Comparison of ENCODE assay signal across 8 cellular contexts in the genomic region with DNA sequence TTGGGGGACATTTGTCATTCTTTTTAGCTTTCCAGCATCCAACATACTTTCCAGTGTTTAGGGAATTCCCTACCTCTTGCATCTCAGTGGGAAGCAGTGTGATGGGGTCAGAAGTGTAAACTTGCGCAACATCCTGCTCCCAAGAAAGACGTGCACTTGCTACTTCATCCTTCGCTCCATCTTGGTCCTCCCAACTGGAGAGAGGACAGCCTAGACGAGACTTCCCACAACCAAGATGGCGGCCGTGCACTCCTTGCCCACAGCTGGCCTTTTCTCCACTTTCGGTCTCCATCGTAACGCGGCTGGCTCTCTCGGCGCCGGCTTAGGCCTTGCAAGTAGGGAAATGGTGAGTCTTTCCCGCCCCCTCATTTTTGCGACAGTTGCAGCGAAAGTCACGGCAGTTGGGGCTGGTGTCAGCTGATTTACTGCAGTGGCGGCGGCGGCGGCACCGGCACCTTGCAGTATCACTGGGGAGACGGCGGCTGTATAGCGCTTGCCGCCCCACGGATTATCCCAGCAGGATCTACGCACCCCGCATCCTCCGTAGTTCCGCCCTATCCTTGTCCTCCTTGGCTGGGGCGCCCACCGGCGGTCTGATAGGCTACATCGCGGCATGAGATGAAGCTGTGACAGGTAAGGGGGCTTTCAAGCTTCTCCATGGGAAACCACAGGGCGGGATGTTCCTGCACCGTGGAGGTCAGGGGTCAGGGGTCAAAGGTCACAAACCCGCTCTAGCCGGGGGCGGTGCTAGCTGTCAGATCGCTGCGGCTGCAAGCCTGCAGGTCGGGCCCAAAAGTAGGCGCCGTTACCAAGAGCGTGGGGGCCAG. TPM values are rescaled to one million over a fixed set of nuclear protein-coding genes. Genes with fewer than 3 reads are reported as not detected.
DNase-seq lines count a peak whose midpoint lies in the region; ATAC-seq and TF ChIP-seq lines count a peak whose summit lies in the region.

A gene (plus strand): TSS at position 416 of the 827 bp plus-strand sequence. CDS start 21,157 bp downstream, outside the sequence.

- H3K9me2 ChIP-seq in SK-N-SH, result no peaks in the 10 kb centered on the region

- H3K27me3 ChIP-seq in SK-N-SH (ENCODE audit: insufficient read depth), result no peaks in the 10 kb centered on the region

- DNase-seq in GM04504 (ENCODE audit: low read depth), result peak; percentile 97
- DNase-seq in NCI-H1048 (lab: John Stamatoyannopoulos, UW), result peak; percentile 94
- peak; percentile 82 for DNase-seq in SK-N-SH
- DNase-seq in activated naive CD4-positive, alpha-beta T cell treated with anti-CD3 and anti-CD28 coated beads, Interleukin-2, amount 50 U/mL, for 16 hours, result peak; percentile 95
- peak; percentile 86 for DNase-seq in germinal center (ENCODE audit: low spot score)
- peak; percentile 91 for DNase-seq in non-pigmented ciliary epithelial cell (ENCODE audit: low read depth)
- peak; percentile 98 for DNase-seq in superior temporal gyrus (ENCODE audit: extremely low spot score)

- 0 out of 2 replicates have a peak, but pooled peaks have one; percentile 16 for TF ChIP-seq CTCF in SK-N-SH (IDR thresholded peaks at IDR 0.05)

- H3K27ac ChIP-seq in SK-N-SH (ENCODE audit: low read depth in 2 of 2, low read length in 1 of 2), result peak within 1 kb of the TSS; percentile 55 to 83; a peak in 3 of 4 replicates

- H3K9ac ChIP-seq in SK-N-SH, result peak within 1 kb of the TSS; percentile 62

- H3K9me3 ChIP-seq in SK-N-SH, result no peaks in the 10 kb centered on the region

- no peaks in the 10 kb centered on the region for H3K36me3 ChIP-seq in SK-N-SH (replicated peaks in 1 of 2; ENCODE audit: control insufficient read depth in 1 of 2, insufficient read depth in 2 of 2, low read length in 1 of 2)

- H3F3A ChIP-seq in SK-N-SH (replicated peaks; ENCODE audit: insufficient read depth), result no peaks in the 10 kb centered on the region

- TF ChIP-seq EP300 in SK-N-SH (IDR thresholded peaks at IDR 0.05; ENCODE audit: borderline replicate concordance in 1 of 2, low read depth in 1 of 2, low read length in 1 of 2), result no peak

- H3K79me2 ChIP-seq in SK-N-SH (ENCODE audit: insufficient read depth), result peaks cover 48% of the 10 kb centered on the region

- POLR2A ChIA-PET in SK-N-SH (lab: Yijun Ruan, JAX), result interaction anchor here (0.8 to 2.7 kb wide), 2 partner anchors 9 to 13 kb away, joined by 3 to 10 read pairs; a partner anchor contains a TSS

- CTCF ChIA-PET in SK-N-SH (lab: Yijun Ruan, JAX), result interaction anchor here (0.6 to 2.4 kb wide), 4 partner anchors 10 to 714 kb away, joined by 3 to 15 read pairs (median 6); no protein-coding TSS in a partner anchor

- H3K4me1 ChIP-seq in SK-N-SH (ENCODE audit: control insufficient read depth in 1 of 2, insufficient read depth in 2 of 2, low read depth in 1 of 2, low read length in 1 of 2), result peaks cover 0 to 13% of the 10 kb centered on the region in 2 experiments; a peak in 2 of 4 replicates

- H2AFZ ChIP-seq in SK-N-SH (ENCODE audit: low read depth), result peak within 1 kb of the TSS; percentile 98

- WGBS in SK-N-SH (ENCODE audit: low lambda C conversion rate), result 2% methylated on average over 33 of the region's 47 CpGs

- H3K4me3 ChIP-seq in SK-N-SH (ENCODE audit: low read depth in 2 of 2, low read length in 1 of 2), result peak within 1 kb of the TSS; percentile 84 to 96

- peak; percentile 99 for ATAC-seq in HG02571 (IDR thresholded peaks at IDR 0.05; ENCODE audit: unreplicated experiment)

- H4K20me1 ChIP-seq in SK-N-SH (ENCODE audit: insufficient read depth), result no peaks in the 10 kb centered on the region

- peak within 1 kb of the TSS; percentile 89 for H3K4me2 ChIP-seq in SK-N-SH

- no peak for TF ChIP-seq RAD21 in SK-N-SH (IDR thresholded peaks at IDR 0.05; ENCODE audit: low read length)

TF ChIP-seq in SK-N-SH, 30 proteins besides CTCF, POLR2A, EP300 and RAD21:
- TF ChIP-seq MEF2A (IDR thresholded peaks at IDR 0.05; ENCODE audit: borderline replicate concordance, low read depth) (no peak), TCF12 (IDR thresholded peaks at IDR 0.05) (no peak), RXRA (IDR thresholded peaks at IDR 0.05; ENCODE audit: borderline replicate concordance, low read depth) (no peak), GATA2 (CRISPR knock-in tag; IDR thresholded peaks at IDR 0.05) (peak; percentile 49), NRF1 (IDR thresholded peaks at IDR 0.05; ENCODE audit: low read depth, low read length) (no peak), RCOR1 (IDR thresholded peaks at IDR 0.05; ENCODE audit: low read length) (peak; percentile 30; the same call in 1 of the 2 replicates), FOXM1 (IDR thresholded peaks at IDR 0.05; ENCODE audit: low read depth) (no peak), TAF1 (IDR thresholded peaks at IDR 0.05; ENCODE audit: borderline replicate concordance, low read depth, low read length) (peak; percentile 55), SIN3A (IDR thresholded peaks at IDR 0.05; ENCODE audit: borderline replicate concordance, low read depth, low read length) (peak; percentile 63; the same call in 1 of the 2 replicates), POLR2AphosphoS5 (IDR thresholded peaks at IDR 0.05; ENCODE audit: low read depth, low read length) (peak; percentile 73), GABPA (IDR thresholded peaks at IDR 0.05; ENCODE audit: low read depth) (peak; percentile 54), CHD2 (IDR thresholded peaks at IDR 0.05; ENCODE audit: low read length, partially characterized antibody) (peak; percentile 48), YY1 (IDR thresholded peaks at IDR 0.05; ENCODE audit: low read depth) (peak; percentile 98), TEAD4 (IDR thresholded peaks at IDR 0.05; ENCODE audit: borderline replicate concordance, insufficient read depth) (no peak), MXI1 (IDR thresholded peaks at IDR 0.05; ENCODE audit: low read depth, low read length) (peak; percentile 86)
- TF ChIP-seq, protein P1, sequence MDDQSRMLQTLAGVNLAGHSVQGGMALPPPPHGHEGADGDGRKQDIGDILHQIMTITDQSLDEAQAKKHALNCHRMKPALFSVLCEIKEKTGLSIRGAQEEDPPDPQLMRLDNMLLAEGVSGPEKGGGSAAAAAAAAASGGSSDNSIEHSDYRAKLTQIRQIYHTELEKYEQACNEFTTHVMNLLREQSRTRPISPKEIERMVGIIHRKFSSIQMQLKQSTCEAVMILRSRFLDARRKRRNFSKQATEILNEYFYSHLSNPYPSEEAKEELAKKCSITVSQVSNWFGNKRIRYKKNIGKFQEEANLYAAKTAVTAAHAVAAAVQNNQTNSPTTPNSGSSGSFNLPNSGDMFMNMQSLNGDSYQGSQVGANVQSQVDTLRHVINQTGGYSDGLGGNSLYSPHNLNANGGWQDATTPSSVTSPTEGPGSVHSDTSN (IDR thresholded peaks at IDR 0.05), result peak; percentile 46; the same call in 1 of the 2 replicates
- TF ChIP-seq, protein P2, sequence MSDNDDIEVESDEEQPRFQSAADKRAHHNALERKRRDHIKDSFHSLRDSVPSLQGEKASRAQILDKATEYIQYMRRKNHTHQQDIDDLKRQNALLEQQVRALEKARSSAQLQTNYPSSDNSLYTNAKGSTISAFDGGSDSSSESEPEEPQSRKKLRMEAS (IDR thresholded peaks at IDR 0.05; ENCODE audit: low read depth), result peak; percentile 51; the same call in 1 of the 2 replicates
- TF ChIP-seq, protein P3, sequence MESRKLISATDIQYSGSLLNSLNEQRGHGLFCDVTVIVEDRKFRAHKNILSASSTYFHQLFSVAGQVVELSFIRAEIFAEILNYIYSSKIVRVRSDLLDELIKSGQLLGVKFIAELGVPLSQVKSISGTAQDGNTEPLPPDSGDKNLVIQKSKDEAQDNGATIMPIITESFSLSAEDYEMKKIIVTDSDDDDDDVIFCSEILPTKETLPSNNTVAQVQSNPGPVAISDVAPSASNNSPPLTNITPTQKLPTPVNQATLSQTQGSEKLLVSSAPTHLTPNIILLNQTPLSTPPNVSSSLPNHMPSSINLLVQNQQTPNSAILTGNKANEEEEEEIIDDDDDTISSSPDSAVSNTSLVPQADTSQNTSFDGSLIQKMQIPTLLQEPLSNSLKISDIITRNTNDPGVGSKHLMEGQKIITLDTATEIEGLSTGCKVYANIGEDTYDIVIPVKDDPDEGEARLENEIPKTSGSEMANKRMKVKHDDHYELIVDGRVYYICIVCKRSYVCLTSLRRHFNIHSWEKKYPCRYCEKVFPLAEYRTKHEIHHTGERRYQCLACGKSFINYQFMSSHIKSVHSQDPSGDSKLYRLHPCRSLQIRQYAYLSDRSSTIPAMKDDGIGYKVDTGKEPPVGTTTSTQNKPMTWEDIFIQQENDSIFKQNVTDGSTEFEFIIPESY (IDR thresholded peaks at IDR 0.05; ENCODE audit: borderline replicate concordance, low read depth), result peak; percentile 76; the same call in 1 of the 2 replicates
- TF ChIP-seq, protein P4, sequence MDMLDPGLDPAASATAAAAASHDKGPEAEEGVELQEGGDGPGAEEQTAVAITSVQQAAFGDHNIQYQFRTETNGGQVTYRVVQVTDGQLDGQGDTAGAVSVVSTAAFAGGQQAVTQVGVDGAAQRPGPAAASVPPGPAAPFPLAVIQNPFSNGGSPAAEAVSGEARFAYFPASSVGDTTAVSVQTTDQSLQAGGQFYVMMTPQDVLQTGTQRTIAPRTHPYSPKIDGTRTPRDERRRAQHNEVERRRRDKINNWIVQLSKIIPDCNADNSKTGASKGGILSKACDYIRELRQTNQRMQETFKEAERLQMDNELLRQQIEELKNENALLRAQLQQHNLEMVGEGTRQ (IDR thresholded peaks at IDR 0.05; ENCODE audit: borderline replicate concordance, low read depth, low read length), result no peak; the same call in 1 of the 2 replicates
- TF ChIP-seq, protein P5, sequence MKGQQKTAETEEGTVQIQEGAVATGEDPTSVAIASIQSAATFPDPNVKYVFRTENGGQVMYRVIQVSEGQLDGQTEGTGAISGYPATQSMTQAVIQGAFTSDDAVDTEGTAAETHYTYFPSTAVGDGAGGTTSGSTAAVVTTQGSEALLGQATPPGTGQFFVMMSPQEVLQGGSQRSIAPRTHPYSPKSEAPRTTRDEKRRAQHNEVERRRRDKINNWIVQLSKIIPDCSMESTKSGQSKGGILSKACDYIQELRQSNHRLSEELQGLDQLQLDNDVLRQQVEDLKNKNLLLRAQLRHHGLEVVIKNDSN (IDR thresholded peaks at IDR 0.05; ENCODE audit: borderline replicate concordance, low read depth), result peak; percentile 74; the same call in 1 of the 2 replicates

RNA-seq across cellular contexts. Expression of the gene that starts here (rescaled TPM):
- polyA plus RNA-seq in SK-N-SH (2012; rRNA removed), result 2.6 and 4.1 TPM in 2 replicates
- polyA plus RNA-seq in SK-N-SH (2012; cell fraction: cytosol; rRNA removed), result 2.2 and 2.3 TPM in 2 replicates
- 6.1 and 6.5 TPM in 2 replicates for polyA plus RNA-seq in SK-N-SH (2012; cell fraction: nucleus; rRNA removed)

Comparison
In these comparisons a context has a peak if more than half of its experiments do, and no peak if none do; other contexts are left out.
1. Peak in every context shown above with its lines: DNase-seq, ATAC-seq, H3K4me3 ChIP-seq and H3K27ac ChIP-seq.